In genomic region chr13:23440821-23441608, GRCh38 we compare ENCODE assay signal across 16 cellular contexts. TPM values are rescaled to one million over a fixed set of nuclear protein-coding genes. Genes with fewer than 3 reads are reported as not detected.
DNase-seq lines count a peak whose midpoint lies in the region; ATAC-seq and TF ChIP-seq lines count a peak whose summit lies in the region.
"Had no signal": no experiment of that assay in that cellular context is flagged by ENCODE, and none has a peak within 500 bp of the region (broad histone marks: within the 10 kb centered on the region; RNA-seq: fewer than 3 reads in every experiment).

No MANE protein-coding gene starts in this region.

- H3K4me3 Mint-ChIP-seq in neural progenitor cell = no peak overlapping the region
- H3K4me3 Mint-ChIP-seq: memory B cell had no signal

- no peak overlapping the region for H3K4me2 ChIP-seq in neural progenitor cell
- H3K4me2 ChIP-seq: KMS-11 had no signal

- intact Hi-C loops in A673 (cut with micrococcal nuclease; ENCODE audit: unreplicated experiment) = no loop called here

- H3K27me3 Mint-ChIP-seq in neural progenitor cell (ENCODE audit: insufficient read depth, low read depth) = peaks cover 5% of the 10 kb centered on the region

- H3K9me3 Mint-ChIP-seq in neural progenitor cell = peaks cover 3% of the 10 kb centered on the region
- H3K9me3 Mint-ChIP-seq: memory B cell had no signal

- H3K27ac ChIP-seq in A673 (ENCODE audit: low read depth, low read length, poor library complexity, severe bottlenecking) (no peak overlapping the region), neural progenitor cell (no peak overlapping the region)
- H3K27ac ChIP-seq: gastroesophageal sphincter, HL-60, KMS-11 had no signal

- H2AFZ ChIP-seq in neural progenitor cell (replicated peaks) = peak overlapping the region; percentile 55

- ATAC-seq in HG02610 (IDR thresholded peaks at IDR 0.05; ENCODE audit: unreplicated experiment) = no peak
- ATAC-seq: gastroesophageal sphincter had no signal

- H3K36me3 ChIP-seq in A673 (ENCODE audit: insufficient read depth, low read length, poor library complexity, severe bottlenecking) = no peaks in the 10 kb centered on the region
- H3K36me3 ChIP-seq in neural progenitor cell = no peaks in the 10 kb centered on the region
- H3K36me3 ChIP-seq: gastroesophageal sphincter had no signal

- POLR2A ChIA-PET in A673 (lab: Charles Lee; ENCODE audit: low non-redundant PET) = no interaction called here

- no peaks in the 10 kb centered on the region for H3K79me2 ChIP-seq in neural progenitor cell (ENCODE audit: low read depth)

- H3K4me3 ChIP-seq in A673 (ENCODE audit: low read depth, low read length, poor library complexity, severe bottlenecking) (no peak overlapping the region), epithelial cell of esophagus (ENCODE audit: low read length) (no peak overlapping the region), neural progenitor cell (no peak overlapping the region)
- H3K4me3 ChIP-seq: gastroesophageal sphincter had no signal

- no peaks in the 10 kb centered on the region for H3K36me3 Mint-ChIP-seq in neural progenitor cell
- H3K36me3 Mint-ChIP-seq: memory B cell had no signal

- peak; percentile 7 for DNase-seq in A673 (ENCODE audit: low spot score)
- DNase-seq in LHCN-M2 (ENCODE audit: low read depth) = peak; percentile 80
- peak; percentile 56 for DNase-seq in epithelial cell of esophagus (ENCODE audit: low read depth)
- DNase-seq in neural progenitor cell (ENCODE audit: low spot score) = no peak
- no peak for DNase-seq in iPS-NIHi7 (ENCODE audit: extremely low spot score)
- no peak for DNase-seq in activated CD8-positive, alpha-beta memory T cell treated with anti-CD3 and anti-CD28 coated beads for 24 hours
- no peak for DNase-seq in hepatic stellate cell (ENCODE audit: low spot score)
- DNase-seq: activated CD4-positive, alpha-beta T cell treated with anti-CD3 and anti-CD28 coated beads, Interleukin-2, amount 50 U/mL, for 48 hours; Calu3; NCI-H1436; stimulated activated CD4-positive, alpha-beta T cell treated with anti-CD3 and anti-CD28 coated beads, Interleukin-15, amount 100 ng/mL, for 24 hours had no signal

- no peaks in the 10 kb centered on the region for H3F3A ChIP-seq in neural progenitor cell (ENCODE audit: low read depth)

- no TSS peak for BruUV-seq in A673 (replicated peaks; lab: Mats Ljungman, UMichigan)

- H3K4me1 ChIP-seq in A673 (ENCODE audit: insufficient read depth, low read length, poor library complexity, severe bottlenecking) = no peaks in the 10 kb centered on the region
- H3K4me1 ChIP-seq in neural progenitor cell = no peaks in the 10 kb centered on the region
- H3K4me1 ChIP-seq: gastroesophageal sphincter had no signal

- TF ChIP-seq CTCF in A673 (conservative IDR thresholded peaks at IDR 0.05; ENCODE audit: low read depth, low read length) = no peak
- no peak for TF ChIP-seq CTCF in epithelial cell of esophagus (IDR thresholded peaks at IDR 0.05; ENCODE audit: insufficient read depth, low read depth, low read length, missing control alignments)
- TF ChIP-seq CTCF in neural progenitor cell (IDR thresholded peaks at IDR 0.05) = no peak

- H4K20me1 ChIP-seq in neural progenitor cell (ENCODE audit: low read depth) = no peaks in the 10 kb centered on the region

- CTCF ChIA-PET in A673 (lab: Charles Lee) = no interaction called here

- H3K27me3 ChIP-seq in A673 (replicated peaks; ENCODE audit: insufficient read depth, low read depth, low read length, poor library complexity) (no peaks in the 10 kb centered on the region), neural progenitor cell (no peaks in the 10 kb centered on the region)
- H3K27me3 ChIP-seq: gastroesophageal sphincter had no signal

- peaks cover 10% of the 10 kb centered on the region for H3K4me1 Mint-ChIP-seq in neural progenitor cell

- H3K9me3 ChIP-seq in A673 (ENCODE audit: low read depth, low read length, poor library complexity, severe bottlenecking) (no peaks in the 10 kb centered on the region), neural progenitor cell (ENCODE audit: low read depth) (no peaks in the 10 kb centered on the region)
- H3K9me3 ChIP-seq: gastroesophageal sphincter had no signal

- H3K9ac ChIP-seq in neural progenitor cell = no peak overlapping the region
- H3K9ac ChIP-seq: KMS-11 had no signal

- no peak overlapping the region for H3K27ac Mint-ChIP-seq in neural progenitor cell
- H3K27ac Mint-ChIP-seq: memory B cell had no signal

RNA-seq across cellular contexts. Expression of gene SACS, which starts 7.5 kb away (rescaled TPM):
- total RNA-seq in A673 (2021) (31.5 and 35.9 TPM in 2 replicates), LHCN-M2 (2014; rRNA removed) (82.8 and 88.1 TPM in 2 replicates), neural progenitor cell (ENCODE audit: low replicate concordance) (58.1 and 77.7 TPM in 2 replicates)
- 10.0 TPM for polyA plus RNA-seq in LHCN-M2 (2012)

Comparison
In these comparisons a context has a peak if more than half of its experiments do, and no peak if none do; other contexts are left out.
1. DNase-seq: peak in A673 (single experiment), LHCN-M2 (single experiment) and epithelial cell of esophagus (single experiment); none in neural progenitor cell (single experiment), iPS-NIHi7 (single experiment), activated CD8-positive, alpha-beta memory T cell treated with anti-CD3 and anti-CD28 coated beads for 24 hours (single experiment) and hepatic stellate cell (single experiment).